24 cellular contexts compared by ENCODE assay signal in genomic region chr12:48192861-48193260, GRCh38. TPM values are rescaled to one million over a fixed set of nuclear protein-coding genes. Genes with fewer than 3 reads are reported as not detected.
"Had no signal": no experiment of that assay in that cellular context is flagged by ENCODE, and none has a peak within 500 bp of the region (broad histone marks: within the 10 kb centered on the region; RNA-seq: fewer than 3 reads in every experiment).

No MANE protein-coding gene starts in this region.

- H3K4me3 ChIP-seq: heart right ventricle, sigmoid colon, skin epidermis, suprapubic skin, thyroid gland, upper lobe of left lung, vagina had no signal

- H3K27me3 ChIP-seq: sigmoid colon, suprapubic skin, thyroid gland, upper lobe of left lung, vagina had no signal

- H3K9me3 ChIP-seq: heart right ventricle, sigmoid colon, suprapubic skin, thyroid gland, upper lobe of left lung, vagina had no signal

- DNase-seq: heart right ventricle; hypothalamus; kidney glomerular epithelial cell; mammary epithelial cell; natural killer cell; posterior cingulate gyrus; sigmoid colon; stimulated activated CD4-positive, alpha-beta T cell treated with anti-CD3 and anti-CD28 coated beads, Interleukin-4, amount 100 ng/mL, for 1 hour; stimulated activated CD8-positive, alpha-beta memory T cell treated with anti-CD3 and anti-CD28 coated beads, Interleukin-4, amount 100 ng/mL, for 48 hours; stimulated activated naive CD8-positive, alpha-beta T cell treated with anti-CD3 and anti-CD28 coated beads, Interleukin-15, Interleukin-2, amounts not matched to agents 100 U/mL and 50 U/mL, for 24 hours; thyroid gland; upper lobe of left lung had no signal

- H3K27ac ChIP-seq: heart right ventricle, sigmoid colon, skin epidermis, suprapubic skin, thyroid gland, vagina had no signal

- H3K36me3 ChIP-seq: heart right ventricle, sigmoid colon, suprapubic skin, thyroid gland, upper lobe of left lung, vagina had no signal

RNA-seq across cellular contexts. Expression of gene OR10AD1, which starts 10.2 kb away (rescaled TPM):
- total RNA-seq: epithelial cell of proximal tubule, frontal cortex, heart right ventricle, lower leg skin, mammary epithelial cell, mesenteric fat pad, mucosa of gallbladder, myocyte, natural killer cell, neural crest cell, osteocyte, pulmonary artery endothelial cell, sigmoid colon, suprapubic skin, thyroid gland, upper lobe of left lung, vagina had no signal
- polyA plus RNA-seq: heart right ventricle, mammary epithelial cell, sigmoid colon had no signal
